In the genomic region with DNA sequence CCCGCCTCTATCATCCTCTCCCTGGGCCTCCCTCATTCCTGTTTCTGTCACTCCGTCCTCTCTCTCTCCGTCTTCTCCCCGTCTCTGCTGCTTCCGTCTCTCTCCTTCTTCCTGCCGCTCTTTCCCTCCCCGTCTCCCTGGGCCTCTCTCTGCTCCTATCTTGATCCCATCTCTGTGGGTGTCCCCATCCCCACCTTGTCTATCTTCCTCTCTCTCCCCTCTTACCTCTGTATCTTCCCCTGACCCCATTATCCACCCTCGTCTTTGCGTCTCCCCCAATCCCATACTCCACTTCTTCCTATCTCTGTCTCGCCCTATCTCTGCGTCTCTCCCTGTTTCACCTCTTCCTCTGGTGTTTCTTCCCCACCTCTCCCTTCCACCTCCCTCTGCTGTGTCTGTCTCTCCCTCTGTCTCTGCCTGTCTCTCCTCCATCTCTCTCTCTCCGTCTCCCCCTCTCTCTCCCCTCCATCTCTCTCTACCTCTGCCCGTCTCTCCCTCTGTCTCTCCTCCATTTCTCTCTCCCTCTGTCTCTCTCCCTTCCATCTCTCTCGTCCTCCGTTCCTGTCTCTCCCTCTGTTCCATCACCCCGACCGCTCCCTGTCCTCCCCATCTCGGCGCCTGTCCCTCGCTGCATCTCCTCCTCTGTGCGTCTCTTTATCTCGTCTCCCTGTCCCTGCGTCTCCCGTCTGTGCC, we compare ENCODE assay signal across 9 cellular contexts. TPM values are rescaled to one million over a fixed set of nuclear protein-coding genes. Genes with fewer than 3 reads are reported as not detected.
DNase-seq lines count a peak whose midpoint lies in the region; ATAC-seq, FAIRE-seq and TF ChIP-seq lines count a peak whose summit lies in the region.
"Had no signal": no experiment of that assay in that cellular context is flagged by ENCODE, and none has a peak within 500 bp of the region (broad histone marks: within the 10 kb centered on the region; RNA-seq: fewer than 3 reads in every experiment).

No MANE protein-coding gene starts in this region.

- H3K27me3 ChIP-seq in heart right ventricle, result peaks cover 25 to 65% (median 53%) of the 10 kb centered on the region in 7 donors
- H3K27me3 ChIP-seq in keratinocyte (ENCODE audit: control insufficient read depth, extremely low read depth, insufficient read depth, low read length), result peaks cover 34% of the 10 kb centered on the region
- H3K27me3 ChIP-seq in WERI-Rb-1 (ENCODE audit: insufficient read depth, low read depth, severe bottlenecking), result no peaks in the 10 kb centered on the region

- H3K79me2 ChIP-seq in keratinocyte (ENCODE audit: control insufficient read depth, insufficient read depth, low read length), result no peaks in the 10 kb centered on the region

- H4K20me1 ChIP-seq in keratinocyte (ENCODE audit: control insufficient read depth, extremely low read depth, insufficient read depth, low read length), result no peaks in the 10 kb centered on the region

- peaks cover 29% of the 10 kb centered on the region for H3K4me1 Mint-ChIP-seq in activated T-helper 17 cell treated with anti-CD3 and anti-CD28 coated beads, Interleukin-2, amount 50 U/mL, for 72 hours
- peaks cover 23% of the 10 kb centered on the region for H3K4me1 Mint-ChIP-seq in type B pancreatic cell (ENCODE audit: unreplicated experiment)

- peak overlapping the region; percentile 87 for H3K4me3 Mint-ChIP-seq in activated T-helper 17 cell treated with anti-CD3 and anti-CD28 coated beads, Interleukin-2, amount 50 U/mL, for 72 hours
- peak overlapping the region; percentile 86 for H3K4me3 Mint-ChIP-seq in type B pancreatic cell

- H2AFZ ChIP-seq in keratinocyte (ENCODE audit: control insufficient read depth, low read length), result peak overlapping the region; percentile 12

- DNase-seq in heart right ventricle (no peak), Right ventricle myocardium inferior (ENCODE audit: missing footprints) (no peak), keratinocyte (ENCODE audit: low read depth, low spot score) (no peak), type B pancreatic cell (ENCODE audit: extremely low spot score, unreplicated experiment) (no peak), WERI-Rb-1 (no peak), frontal cortex (ENCODE audit: low spot score in 2 of 2) (no peak)

- peak overlapping the region; percentile 73 for H3K4me2 ChIP-seq in keratinocyte (ENCODE audit: control insufficient read depth, extremely low read depth, insufficient read depth, low read depth, low read length)

- no peak for ATAC-seq in heart right ventricle
- no peak for ATAC-seq in Right ventricle myocardium inferior
- ATAC-seq in activated T-helper 17 cell treated with anti-CD3 and anti-CD28 coated beads, Interleukin-2, amount 50 U/mL, for 72 hours (replicated peaks), result no peak
- ATAC-seq in GM18517 (IDR thresholded peaks at IDR 0.05; ENCODE audit: unreplicated experiment), result no peak

- H3K4me1 ChIP-seq in heart right ventricle (peaks cover 0 to 42% (median 18%) of the 10 kb centered on the region in 9 donors), keratinocyte (ENCODE audit: control insufficient read depth, extremely low read depth, insufficient read depth, low read length) (peaks cover 14% of the 10 kb centered on the region)

- H3K36me3 Mint-ChIP-seq in activated T-helper 17 cell treated with anti-CD3 and anti-CD28 coated beads, Interleukin-2, amount 50 U/mL, for 72 hours (ENCODE audit: low read depth), result no peaks in the 10 kb centered on the region
- H3K36me3 Mint-ChIP-seq in type B pancreatic cell, result peaks cover 4% of the 10 kb centered on the region

- H3K27ac Mint-ChIP-seq in activated T-helper 17 cell treated with anti-CD3 and anti-CD28 coated beads, Interleukin-2, amount 50 U/mL, for 72 hours, result peak overlapping the region; percentile 87
- peak overlapping the region; percentile 78 for H3K27ac Mint-ChIP-seq in type B pancreatic cell

- peaks cover 32% of the 10 kb centered on the region for H3K27me3 Mint-ChIP-seq in activated T-helper 17 cell treated with anti-CD3 and anti-CD28 coated beads, Interleukin-2, amount 50 U/mL, for 72 hours
- peaks cover 50% of the 10 kb centered on the region for H3K27me3 Mint-ChIP-seq in type B pancreatic cell

- FAIRE-seq in keratinocyte (lab: Jason Lieb, UNC) (no peak), frontal cortex (lab: Jason Lieb, UNC) (no peak)

- H3K36me3 ChIP-seq in heart right ventricle (no peaks in the 10 kb centered on the region), keratinocyte (ENCODE audit: control insufficient read depth in 2 of 2, extremely low read depth in 1 of 2, insufficient read depth in 2 of 2, low read length in 2 of 2) (no peaks in the 10 kb centered on the region), WERI-Rb-1 (peaks cover 3% of the 10 kb centered on the region; the same call in 1 of the 2 replicates)

- no peaks in the 10 kb centered on the region for H3K9me1 ChIP-seq in keratinocyte (ENCODE audit: control insufficient read depth, extremely low read depth, insufficient read depth, low read length)

- peak overlapping the region; percentile 74 for H3K9ac ChIP-seq in keratinocyte (ENCODE audit: control insufficient read depth, extremely low read depth, insufficient read depth, low read length)

- intact Hi-C loops in heart right ventricle (cut with DNase I) (no loop called here), Right ventricle myocardium inferior (cut with DNase I) (no loop called here)

- peaks cover 4% of the 10 kb centered on the region for H3K9me3 Mint-ChIP-seq in activated T-helper 17 cell treated with anti-CD3 and anti-CD28 coated beads, Interleukin-2, amount 50 U/mL, for 72 hours
- no peaks in the 10 kb centered on the region for H3K9me3 Mint-ChIP-seq in type B pancreatic cell

- H3K9me3 ChIP-seq in heart right ventricle, result no peaks in the 10 kb centered on the region
- no peaks in the 10 kb centered on the region for H3K9me3 ChIP-seq in keratinocyte (ENCODE audit: control insufficient read depth, low read depth, low read length)
- no peaks in the 10 kb centered on the region for H3K9me3 ChIP-seq in WERI-Rb-1 (ENCODE audit: severe bottlenecking)

- dilution Hi-C loops in keratinocyte (cut with MboI; ENCODE audit: extremely low pct_ligation_motif_present, low sequenced_read_pairs), result no loop called here

- TF ChIP-seq CTCF in heart right ventricle (IDR thresholded peaks at IDR 0.05), result no peak
- TF ChIP-seq CTCF in keratinocyte (optimal IDR thresholded peaks at IDR 0.05 in 1 of 3, IDR thresholded peaks at IDR 0.05 in 1 of 3, conservative IDR thresholded peaks at IDR 0.05 in 1 of 3; ENCODE audit: extremely low read depth in 1 of 3, insufficient read depth in 2 of 3, low read length in 3 of 3), result no peak
- TF ChIP-seq CTCF in type B pancreatic cell (conservative IDR thresholded peaks at IDR 0.05), result no peak
- no peak for TF ChIP-seq CTCF in WERI-Rb-1 (IDR thresholded peaks at IDR 0.05; ENCODE audit: low read depth, low read length)

- WGBS in heart right ventricle, 2 donors, result 8 to 9% methylated on average over 24 of the region's 24 CpGs

- peak overlapping the region in 2 of 10 donors; percentile 50 to 68 for H3K27ac ChIP-seq in heart right ventricle
- no peak overlapping the region for H3K27ac ChIP-seq in keratinocyte (ENCODE audit: control insufficient read depth, insufficient read depth, low read length)
- no peak overlapping the region for H3K27ac ChIP-seq in WERI-Rb-1

- H3K4me3 ChIP-seq in heart right ventricle (peak overlapping the region in 9 of 10 donors; percentile 10 to 48 (median 41)), keratinocyte (ENCODE audit: control insufficient read depth in 2 of 3, extremely low read depth in 1 of 3, insufficient read depth in 2 of 3, low read depth in 1 of 3, low read length in 3 of 3) (peak overlapping the region; percentile 31 to 65 (median 60)), WERI-Rb-1 (ENCODE audit: low read depth, low read length) (no peak overlapping the region)

RNA-seq across cellular contexts. Expression of a gene that starts 4.3 kb away (rescaled TPM):
- total RNA-seq in heart right ventricle (1 to 10 TPM in 1 of 10 donors, under 1 TPM in 9; 0.04 to 1.0 (median 0.19) TPM), Right ventricle myocardium inferior (0.38 TPM), type B pancreatic cell (ENCODE audit: low replicate concordance) (0.45 and 0.58 TPM in 2 replicates), frontal cortex (2.9 TPM)
- polyA plus RNA-seq in heart right ventricle (under 1 TPM; 0.22 to 0.23 TPM), keratinocyte (0.01 to 0.14 TPM (median 0.04 TPM) in 3 replicates)
- 1 to 10 TPM in 1 of 2 donors, under 1 TPM in 1; 0.28 to 1.2 TPM for total RNA-seq in activated T-helper 17 cell treated with anti-CD3 and anti-CD28 coated beads, Interleukin-2, amount 50 U/mL, for 72 hours
- 0.14 TPM for polyA plus RNA-seq in keratinocyte (2011; ENCODE audit: low read depth)
- 0.04 and 0.05 TPM in 2 replicates for polyA plus RNA-seq in keratinocyte (2011; cell fraction: cytosol; rRNA removed)
- 0.22 and 0.31 TPM in 2 replicates for polyA plus RNA-seq in keratinocyte (2011; cell fraction: nucleus; rRNA removed)
- 0.24 and 0.29 TPM in 2 replicates for polyA plus RNA-seq in keratinocyte (2012; ENCODE audit: low replicate concordance)
- polyA minus RNA-seq in keratinocyte, result 0.03 to 0.59 TPM (median 0.13 TPM) in 3 replicates
- not detected for polyA minus RNA-seq in keratinocyte (2011; cell fraction: cytosol; rRNA and poly(A)+ RNA removed)
- polyA minus RNA-seq in keratinocyte (2011; cell fraction: nucleus; rRNA and poly(A)+ RNA removed), result 0.21 and 0.23 TPM in 2 replicates
- total RNA-seq: LHCN-M2 had no signal

RNA-seq across cellular contexts. Expression of a gene that starts 6.4 kb away (rescaled TPM):
- total RNA-seq in heart right ventricle (10 to 100 TPM; 63.2 to 95.2 (median 73.2) TPM), Right ventricle myocardium inferior (73.5 TPM), type B pancreatic cell (ENCODE audit: low replicate concordance) (227 and 245 TPM in 2 replicates), frontal cortex (21.6 TPM)
- polyA plus RNA-seq in heart right ventricle (10 to 100 TPM; 55.1 to 96.0 TPM), keratinocyte (84.0 to 183 TPM (median 105 TPM) in 3 replicates)
- total RNA-seq in activated T-helper 17 cell treated with anti-CD3 and anti-CD28 coated beads, Interleukin-2, amount 50 U/mL, for 72 hours, result 10 to 100 TPM; 73.8 to 97.0 TPM
- polyA plus RNA-seq in keratinocyte (2011; ENCODE audit: low read depth), result 24.2 TPM
- 127 and 139 TPM in 2 replicates for polyA plus RNA-seq in keratinocyte (2011; cell fraction: cytosol; rRNA removed)
- polyA plus RNA-seq in keratinocyte (2011; cell fraction: nucleus; rRNA removed), result 144 and 154 TPM in 2 replicates
- 143 and 191 TPM in 2 replicates for polyA plus RNA-seq in keratinocyte (2012; ENCODE audit: low replicate concordance)
- 82.0 to 305 TPM (median 87.2 TPM) in 3 replicates for polyA minus RNA-seq in keratinocyte
- polyA minus RNA-seq in keratinocyte (2011; cell fraction: cytosol; rRNA and poly(A)+ RNA removed), result 83.3 TPM
- 37.5 and 61.5 TPM in 2 replicates for polyA minus RNA-seq in keratinocyte (2011; cell fraction: nucleus; rRNA and poly(A)+ RNA removed)

RNA-seq across cellular contexts. Expression of a gene that starts 33.6 kb away (rescaled TPM):
- total RNA-seq in heart right ventricle, result not detected
- not detected for polyA plus RNA-seq in heart right ventricle
- total RNA-seq in Right ventricle myocardium inferior, result not detected
- not detected for total RNA-seq in activated T-helper 17 cell treated with anti-CD3 and anti-CD28 coated beads, Interleukin-2, amount 50 U/mL, for 72 hours
- polyA plus RNA-seq in keratinocyte, result not detected in 3 replicates
- not detected for polyA plus RNA-seq in keratinocyte (2011; ENCODE audit: low read depth)
- not detected in 2 replicates for polyA plus RNA-seq in keratinocyte (2011; cell fraction: cytosol; rRNA removed)
- not detected in 2 replicates for polyA plus RNA-seq in keratinocyte (2011; cell fraction: nucleus; rRNA removed)
- polyA plus RNA-seq in keratinocyte (2012; ENCODE audit: low replicate concordance), result not detected in 2 replicates
- not detected in 3 replicates for polyA minus RNA-seq in keratinocyte
- polyA minus RNA-seq in keratinocyte (2011; cell fraction: cytosol; rRNA and poly(A)+ RNA removed), result not detected
- polyA minus RNA-seq in keratinocyte (2011; cell fraction: nucleus; rRNA and poly(A)+ RNA removed), result not detected in 2 replicates
- total RNA-seq in type B pancreatic cell (ENCODE audit: low replicate concordance), result not detected in 2 replicates
- not detected for total RNA-seq in frontal cortex
- total RNA-seq: LHCN-M2 had no signal

RNA-seq across cellular contexts. Expression of a gene that starts 34.0 kb away (rescaled TPM):
- 100 to 1,000 TPM in 1 of 10 donors, 10 to 100 TPM in 9; 51.8 to 110 (median 89.5) TPM for total RNA-seq in heart right ventricle
- 10 to 100 TPM in 1 of 2 donors, 1 to 10 TPM in 1; 9.7 to 48.1 TPM for polyA plus RNA-seq in heart right ventricle
- total RNA-seq in Right ventricle myocardium inferior, result 106 TPM
- 10 to 100 TPM; 20.5 to 33.7 TPM for total RNA-seq in activated T-helper 17 cell treated with anti-CD3 and anti-CD28 coated beads, Interleukin-2, amount 50 U/mL, for 72 hours
- polyA plus RNA-seq in keratinocyte, result 2.5 to 2.9 TPM (median 2.7 TPM) in 3 replicates
- polyA plus RNA-seq in keratinocyte (2011; ENCODE audit: low read depth), result 0.89 TPM
- polyA plus RNA-seq in keratinocyte (2011; cell fraction: cytosol; rRNA removed), result 1.4 and 2.9 TPM in 2 replicates
- 6.9 and 10.9 TPM in 2 replicates for polyA plus RNA-seq in keratinocyte (2011; cell fraction: nucleus; rRNA removed)
- polyA plus RNA-seq in keratinocyte (2012; ENCODE audit: low replicate concordance), result 2.1 and 3.1 TPM in 2 replicates
- polyA minus RNA-seq in keratinocyte, result 1.7 to 6.5 TPM (median 3.1 TPM) in 3 replicates
- 5.8 TPM for polyA minus RNA-seq in keratinocyte (2011; cell fraction: cytosol; rRNA and poly(A)+ RNA removed)
- polyA minus RNA-seq in keratinocyte (2011; cell fraction: nucleus; rRNA and poly(A)+ RNA removed), result 1.4 and 2.3 TPM in 2 replicates
- total RNA-seq in type B pancreatic cell (ENCODE audit: low replicate concordance), result 8.6 and 12.8 TPM in 2 replicates
- total RNA-seq in frontal cortex, result 3.7 TPM

RNA-seq across cellular contexts. Expression of a gene that starts 48.0 kb away (rescaled TPM):
- total RNA-seq in heart right ventricle (10 to 100 TPM; 13.2 to 26.2 (median 17.0) TPM), Right ventricle myocardium inferior (17.7 TPM), type B pancreatic cell (ENCODE audit: low replicate concordance) (37.2 and 44.0 TPM in 2 replicates), frontal cortex (6.9 TPM)
- polyA plus RNA-seq in heart right ventricle (10 to 100 TPM in 1 of 2 donors, 1 to 10 TPM in 1; 5.6 to 22.8 TPM), keratinocyte (23.0 to 35.4 TPM (median 26.1 TPM) in 3 replicates)
- total RNA-seq in activated T-helper 17 cell treated with anti-CD3 and anti-CD28 coated beads, Interleukin-2, amount 50 U/mL, for 72 hours, result 10 to 100 TPM; 34.9 to 72.9 TPM
- 21.8 TPM for polyA plus RNA-seq in keratinocyte (2011; ENCODE audit: low read depth)
- polyA plus RNA-seq in keratinocyte (2011; cell fraction: cytosol; rRNA removed), result 14.5 and 31.6 TPM in 2 replicates
- 25.2 and 31.8 TPM in 2 replicates for polyA plus RNA-seq in keratinocyte (2011; cell fraction: nucleus; rRNA removed)
- polyA plus RNA-seq in keratinocyte (2012; ENCODE audit: low replicate concordance), result 16.4 and 41.0 TPM in 2 replicates
- polyA minus RNA-seq in keratinocyte, result 10.7 to 21.8 TPM (median 12.7 TPM) in 3 replicates
- polyA minus RNA-seq in keratinocyte (2011; cell fraction: cytosol; rRNA and poly(A)+ RNA removed), result 30.7 TPM
- polyA minus RNA-seq in keratinocyte (2011; cell fraction: nucleus; rRNA and poly(A)+ RNA removed), result 14.8 and 17.2 TPM in 2 replicates
